Comparison of ENCODE assay signal across 16 cellular contexts in genomic region chr1:86650065-86650464, GRCh38.
"Had no signal": no experiment of that assay in that cellular context is flagged by ENCODE, and none has a peak within 500 bp of the region (broad histone marks: within the 10 kb centered on the region; RNA-seq: fewer than 3 reads in every experiment).

No MANE protein-coding gene starts in this region.

- H3K9me3 ChIP-seq: esophagus squamous epithelium, left lung, right lobe of liver, stomach, testis, upper lobe of left lung had no signal

- H3K27me3 ChIP-seq: esophagus squamous epithelium, left lung, right lobe of liver, stomach, testis, upper lobe of left lung had no signal

- DNase-seq: activated CD4-positive, alpha-beta T cell treated with anti-CD3 and anti-CD28 coated beads, Interleukin-2, amount 50 U/mL, for 48 hours; activated T-cell treated with anti-CD3 and anti-CD28 coated beads for 4 hours; effector CD4-positive, alpha-beta T cell; esophagus squamous epithelium; kidney; midbrain; right lobe of liver; small intestine; stimulated activated CD4-positive, alpha-beta T cell treated with anti-CD3 and anti-CD28 coated beads, Interleukin-15, amount 100 ng/mL, for 24 hours; stimulated activated CD4-positive, alpha-beta T cell treated with anti-CD3 and anti-CD28 coated beads, Interleukin-2, amount 100 ng/mL, for 48 hours; stomach; testis; WERI-Rb-1 had no signal

- H3K27ac ChIP-seq: esophagus squamous epithelium, left lung, parathyroid adenoma, right lobe of liver, stomach, testis, upper lobe of left lung, WERI-Rb-1 had no signal

- ATAC-seq: left lung, right lobe of liver had no signal

- H3K36me3 ChIP-seq: esophagus squamous epithelium, left lung, right lobe of liver, stomach, upper lobe of left lung, WERI-Rb-1 had no signal

- H3K4me3 ChIP-seq: esophagus squamous epithelium, left lung, right lobe of liver, stomach, upper lobe of left lung had no signal

- H3K79me2 ChIP-seq: parathyroid adenoma had no signal

- H2AFZ ChIP-seq: parathyroid adenoma had no signal

- H3K4me1 ChIP-seq: left lung, parathyroid adenoma, right lobe of liver, stomach, testis, upper lobe of left lung had no signal
